ENCODE assay signal across 22 cellular contexts in genomic region chr4:109295081-109295480, GRCh38. TPM values are rescaled to one million over a fixed set of nuclear protein-coding genes. Genes with fewer than 3 reads are reported as not detected.
"Had no signal": no experiment of that assay in that cellular context is flagged by ENCODE, and none has a peak within 500 bp of the region (broad histone marks: within the 10 kb centered on the region; RNA-seq: fewer than 3 reads in every experiment).

No MANE protein-coding gene starts in this region.

- H3K9me3 ChIP-seq: MG63, SJSA1 had no signal

- H3K9ac ChIP-seq: KMS-11 had no signal

- DNase-seq: NCI-H1092, NCI-H1105 treated with DMSO at 0.1 percent for 48 hours, NCI-H1417 treated with DMSO at 0.1 percent for 48 hours, NCI-H146, NCI-H1694 treated with DMSO at 0.1 percent for 48 hours, NCI-H1930, NCI-H2081, NCI-H2107, NCI-H2227 treated with DMSO at 0.1 percent for 48 hours, NCI-H524, NCI-H526 treated with DMSO at 0.1 percent for 48 hours, NCI-H748 treated with DMSO at 0.1 percent for 48 hours, Right ventricle myocardium superior, RPMI8226, SIG-M5 had no signal

- H3K27ac ChIP-seq: KMS-11, SJSA1, SK-N-MC had no signal

- H3K36me3 ChIP-seq: MG63, SJSA1 had no signal

- H3K27me3 ChIP-seq: MG63 had no signal

- H3K4me2 ChIP-seq: KMS-11 had no signal

- FAIRE-seq: K562, RCC 7860 had no signal

- H3K4me1 ChIP-seq: SJSA1 had no signal

- ATAC-seq: K562 had no signal

- H3K4me3 ChIP-seq: K562, MG63, SJSA1, SK-N-MC had no signal

RNA-seq across cellular contexts. Expression of gene COL25A1, which starts 7.4 kb away (rescaled TPM):
- polyA plus RNA-seq: IgD-negative memory B cell had no signal
